16 cellular contexts compared by ENCODE assay signal in the genomic region with DNA sequence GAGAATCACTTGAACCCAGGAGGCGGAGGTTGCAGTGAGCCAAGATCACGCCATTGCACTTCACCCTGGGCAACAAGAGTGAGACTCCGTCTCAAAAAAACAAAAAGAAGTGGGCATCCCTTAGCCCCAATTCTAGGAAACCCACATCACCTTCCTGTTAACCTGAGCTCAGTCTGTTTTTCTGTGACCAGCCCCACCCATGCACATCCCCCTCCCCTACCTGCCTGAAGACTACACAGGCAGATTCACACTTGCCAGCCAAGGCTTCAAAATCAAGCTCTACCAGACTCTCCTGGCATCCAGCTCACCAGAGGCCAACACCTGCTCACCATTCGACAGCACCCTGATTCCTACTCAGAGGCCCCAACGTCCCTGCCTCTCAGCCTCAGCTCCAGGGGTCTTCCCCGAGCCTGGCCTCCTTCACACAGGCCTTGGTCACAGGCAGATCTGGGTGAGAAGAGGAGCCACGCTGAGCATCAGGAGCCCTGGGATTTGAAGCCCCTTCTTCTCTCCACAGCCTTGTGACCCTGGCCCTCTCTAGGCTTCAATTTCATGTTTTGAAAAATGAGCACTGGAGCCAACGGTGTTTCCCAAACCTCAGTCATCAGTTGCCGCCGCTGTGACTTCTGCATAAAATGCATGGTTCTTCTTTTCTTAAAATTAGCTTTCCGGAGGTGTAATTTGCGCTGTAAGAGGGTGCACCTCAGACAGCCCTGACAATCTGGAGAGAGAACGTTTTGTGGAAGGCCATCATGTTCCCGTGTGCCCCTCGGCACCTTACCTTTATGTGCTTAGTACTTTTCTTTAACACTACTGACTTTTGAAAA. TPM values are rescaled to one million over a fixed set of nuclear protein-coding genes. Genes with fewer than 3 reads are reported as not detected.
"Had no signal": no experiment of that assay in that cellular context is flagged by ENCODE, and none has a peak within 500 bp of the region (broad histone marks: within the 10 kb centered on the region; RNA-seq: fewer than 3 reads in every experiment).

No MANE protein-coding gene starts in this region.

- H3K27me3 Mint-ChIP-seq: activated naive CD4-positive, alpha-beta T cell treated with anti-CD3 and anti-CD28 coated beads, Interleukin-2, amount 50 U/mL, for 24 hours had no signal

- H3K4me3 Mint-ChIP-seq: activated naive CD4-positive, alpha-beta T cell treated with anti-CD3 and anti-CD28 coated beads, Interleukin-2, amount 50 U/mL, for 24 hours had no signal

- DNase-seq: activated CD8-positive, alpha-beta memory T cell treated with anti-CD3 and anti-CD28 coated beads for 24 hours; brain microvascular endothelial cell; hypothalamus; kidney glomerular epithelial cell; stimulated activated CD4-positive, alpha-beta T cell treated with anti-CD3 and anti-CD28 coated beads, Interleukin-15, amount 100 ng/mL, for 24 hours; stimulated activated CD4-positive, alpha-beta T cell treated with anti-CD3 and anti-CD28 coated beads, Interleukin-4, amount 100 ng/mL, for 24 hours; tibial artery; uterus had no signal

- H3K27me3 ChIP-seq: brain microvascular endothelial cell, uterus had no signal

- H3K4me1 ChIP-seq: esophagus muscularis mucosa, tibial artery, uterus had no signal

- H3K9me3 Mint-ChIP-seq: activated naive CD4-positive, alpha-beta T cell treated with anti-CD3 and anti-CD28 coated beads, Interleukin-2, amount 50 U/mL, for 24 hours had no signal

- H3K27ac ChIP-seq: brain microvascular endothelial cell, esophagus muscularis mucosa, neutrophil, SK-N-MC, tibial artery, uterus had no signal

- H3K36me3 ChIP-seq: brain microvascular endothelial cell, esophagus muscularis mucosa, neutrophil, tibial artery, uterus had no signal

- H3K4me3 ChIP-seq: esophagus muscularis mucosa, SK-N-MC, tibial artery, uterus had no signal

- H3K9me3 ChIP-seq: esophagus muscularis mucosa, neutrophil, tibial artery, uterus had no signal

- H3K27ac Mint-ChIP-seq: activated naive CD4-positive, alpha-beta T cell treated with anti-CD3 and anti-CD28 coated beads, Interleukin-2, amount 50 U/mL, for 24 hours had no signal

- H3K4me1 Mint-ChIP-seq: activated naive CD4-positive, alpha-beta T cell treated with anti-CD3 and anti-CD28 coated beads, Interleukin-2, amount 50 U/mL, for 24 hours had no signal

- H3K36me3 Mint-ChIP-seq: activated naive CD4-positive, alpha-beta T cell treated with anti-CD3 and anti-CD28 coated beads, Interleukin-2, amount 50 U/mL, for 24 hours had no signal

RNA-seq across cellular contexts. Expression of a gene that starts 47.3 kb away (rescaled TPM):
- total RNA-seq: fibroblast of villous mesenchyme, lower leg skin, myocyte, skeletal muscle tissue had no signal
